ENCODE assay signal across 2 cellular contexts in the genomic region with DNA sequence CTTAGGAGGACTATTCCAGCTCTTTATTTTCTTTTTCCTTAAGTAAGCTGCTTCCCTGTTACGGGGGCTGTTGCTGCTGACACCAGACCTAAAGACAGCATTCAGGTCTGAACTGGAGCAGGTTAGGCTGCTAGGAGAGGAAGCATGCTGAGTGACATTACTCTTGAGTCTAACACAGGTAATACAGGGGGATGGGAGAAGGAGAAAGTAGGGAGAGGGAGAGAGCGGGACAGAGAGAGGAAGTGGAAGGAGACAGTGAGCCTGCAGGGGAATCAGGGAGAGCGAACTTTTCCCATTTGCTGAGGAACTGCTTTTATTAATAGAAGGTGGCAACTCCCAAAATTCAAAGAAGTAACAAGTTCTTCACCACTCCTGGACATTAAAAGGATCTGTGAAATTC.
TF ChIP-seq lines count a peak whose summit lies in the region.

No MANE protein-coding gene starts in this region.

TF ChIP-seq in A549, 52 proteins besides CTCF, POLR2A, EP300 and RAD21:
- no peak for TF ChIP-seq KDM1A (IDR thresholded peaks at IDR 0.05; ENCODE audit: low read depth)
- TF ChIP-seq RFX5 (IDR thresholded peaks at IDR 0.05) = no peak
- no peak for TF ChIP-seq NPAS2 (CRISPR knock-in tag; IDR thresholded peaks at IDR 0.05; ENCODE audit: borderline replicate concordance)

TF ChIP-seq in H1, 55 proteins besides CTCF, POLR2A, EP300 and RAD21:
- TF ChIP-seq BACH1 (IDR thresholded peaks at IDR 0.05; ENCODE audit: low read length) (0 out of 2 replicates have a peak, but pooled peaks have one; percentile 12), CBX5 (IDR thresholded peaks at IDR 0.05; ENCODE audit: low read depth, low read length) (no peak)
